In the genomic region with DNA sequence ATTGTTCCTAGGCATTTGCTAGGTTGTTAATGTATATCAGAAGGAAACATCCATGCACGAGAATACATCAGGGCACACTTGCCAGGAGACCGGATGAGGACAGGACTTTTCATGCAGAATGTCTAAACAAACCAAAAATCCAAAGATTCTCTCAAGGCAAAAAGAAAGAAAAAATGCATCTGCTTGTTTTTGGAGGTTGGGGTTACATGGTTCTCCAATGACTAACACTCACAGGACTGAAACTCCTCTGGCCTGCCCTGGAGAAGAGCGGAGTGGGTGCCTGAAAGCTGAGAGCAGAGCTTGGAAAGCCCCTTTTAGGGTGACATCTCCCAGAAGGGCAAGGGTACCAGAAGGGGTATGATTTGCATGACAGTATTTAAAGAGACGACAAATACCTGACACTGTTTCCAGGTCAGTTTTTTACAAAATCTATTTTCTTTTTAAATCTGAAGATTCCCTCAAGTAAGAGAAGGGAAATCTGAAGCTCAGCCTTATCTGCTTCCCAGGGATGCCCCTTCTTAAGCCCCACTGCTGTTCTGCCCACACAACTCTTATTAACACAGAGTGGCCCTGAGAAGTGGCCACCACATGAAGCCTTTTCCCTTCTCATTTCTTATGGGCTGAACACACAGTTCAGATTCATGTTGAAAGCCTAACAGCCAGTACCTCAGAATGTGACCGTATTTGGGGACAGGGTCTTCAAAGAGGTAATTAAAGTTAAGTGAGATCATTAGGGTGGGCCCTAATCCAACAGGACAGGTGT, we compare ENCODE assay signal across 9 cellular contexts.
DNase-seq lines count a peak whose midpoint lies in the region; ATAC-seq, FAIRE-seq and TF ChIP-seq lines count a peak whose summit lies in the region.
"Had no signal": no experiment of that assay in that cellular context is flagged by ENCODE, and none has a peak within 500 bp of the region (broad histone marks: within the 10 kb centered on the region; RNA-seq: fewer than 3 reads in every experiment).

No MANE protein-coding gene starts in this region.

- no peaks in the 10 kb centered on the region for H3K36me3 ChIP-seq in bronchial epithelial cell (ENCODE audit: control insufficient read depth, insufficient read depth, low read length)
- H3K36me3 ChIP-seq: cardiac muscle cell had no signal

- DNase-seq in AG08395 (ENCODE audit: low spot score): peak; percentile 67
- DNase-seq in GM19239 (ENCODE audit: insufficient read length, low spot score): no peak
- peak; percentile 13 for DNase-seq in bronchial epithelial cell (ENCODE audit: low read depth)
- DNase-seq in NCI-H526 (lab: John Stamatoyannopoulos, UW): no peak
- no peak for DNase-seq in SHP77 (lab: John Stamatoyannopoulos, UW)
- no peak for DNase-seq in DMS 273 (lab: John Stamatoyannopoulos, UW; ENCODE audit: unreplicated experiment)
- DNase-seq in NCI-H69 (lab: John Stamatoyannopoulos, UW): no peak

- no peak overlapping the region for H3K4me3 ChIP-seq in bronchial epithelial cell (ENCODE audit: low read depth, low read length)
- H3K4me3 ChIP-seq: cardiac muscle cell had no signal

- ATAC-seq in HG03103 (IDR thresholded peaks at IDR 0.05; ENCODE audit: low read depth, unreplicated experiment): peak; percentile 72

- peak; percentile 64 for FAIRE-seq in GM19239 (lab: Jason Lieb, UNC)
- no peak for FAIRE-seq in bronchial epithelial cell (lab: Jason Lieb, UNC)

- no peaks in the 10 kb centered on the region for H3K27me3 ChIP-seq in bronchial epithelial cell (ENCODE audit: control insufficient read depth, insufficient read depth, low read length)
- H3K27me3 ChIP-seq: cardiac muscle cell had no signal

- no peak for TF ChIP-seq CTCF in bronchial epithelial cell (IDR thresholded peaks at IDR 0.05; ENCODE audit: insufficient read depth, low read length, severe bottlenecking)

Comparison
In these comparisons a context has a peak if more than half of its experiments do, and no peak if none do; other contexts are left out.
1. DNase-seq: peak in AG08395 (single experiment) and bronchial epithelial cell (single experiment); none in GM19239 (single experiment), NCI-H526 (0 of 2), SHP77 (0 of 2), DMS 273 (single experiment) and NCI-H69 (single experiment).